Comparison of ENCODE assay signal across 1 cellular context in the genomic region with DNA sequence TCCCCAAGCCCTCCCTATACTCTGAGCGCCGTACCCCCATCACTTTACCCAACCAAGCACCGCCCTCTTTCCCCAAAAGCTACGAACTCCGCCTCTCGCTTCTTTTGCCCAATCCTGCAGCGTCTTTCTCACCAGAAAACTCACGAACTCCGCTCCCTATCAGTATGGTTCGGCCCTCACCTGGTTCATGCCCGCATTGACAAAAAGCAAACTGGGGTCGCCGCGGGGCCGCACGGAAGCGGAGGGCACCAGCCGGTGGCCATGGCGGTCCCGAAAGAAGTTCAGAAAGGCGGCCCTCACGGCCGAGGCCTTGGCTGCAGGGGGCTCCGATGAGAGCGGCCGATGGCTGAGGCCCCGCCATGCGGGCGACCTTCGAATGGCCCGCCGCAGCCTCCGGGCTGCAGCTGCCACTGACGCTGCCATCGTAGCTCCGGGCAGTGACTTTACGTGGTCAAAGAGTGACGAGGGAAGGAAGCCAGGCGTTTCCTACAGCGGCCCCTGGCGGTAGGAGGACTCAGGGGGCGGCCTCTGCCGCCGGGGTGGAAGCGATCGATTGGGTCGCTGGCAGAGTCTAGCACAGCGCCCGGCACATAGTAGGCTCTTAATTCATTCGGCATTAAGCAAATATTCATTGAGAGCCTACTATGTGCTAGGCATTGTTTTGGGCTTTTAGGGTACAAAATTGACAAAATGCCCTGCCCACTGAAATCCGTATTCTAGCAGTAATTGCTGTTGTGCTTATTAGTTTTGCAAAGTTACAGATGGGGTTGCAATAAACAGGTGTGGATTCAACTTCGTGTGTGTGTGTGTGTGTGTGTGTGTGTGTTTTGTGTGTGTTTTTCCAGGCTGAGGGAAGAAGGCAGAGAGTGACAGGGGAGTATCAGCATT.
A peak's percentile ranks its signal among the peaks of the same experiment; 100 is the strongest.
TF ChIP-seq lines count a peak whose summit lies in the region.

Gene AARS2, minus strand, starts transcription at position 447 of the 888 bp plus-strand sequence. Its CDS starts 24 bp downstream, at position 423.

TF ChIP-seq in HepG2, 621 proteins besides CTCF, POLR2A, EP300 and RAD21 (continued from another document and continues in another):
- peak; percentile 64; the same call in 1 of the 2 replicates for TF ChIP-seq ZNF281 (CRISPR knock-in tag; IDR thresholded peaks at IDR 0.05; ENCODE audit: borderline replicate concordance)
- TF ChIP-seq ZNF530 (CRISPR knock-in tag; IDR thresholded peaks at IDR 0.05; ENCODE audit: low read depth), result no peak
- TF ChIP-seq FOXK2 (IDR thresholded peaks at IDR 0.05), result no peak
- peak; percentile 85 for TF ChIP-seq ZNF768 (CRISPR knock-in tag; IDR thresholded peaks at IDR 0.05)
- TF ChIP-seq, protein P1, sequence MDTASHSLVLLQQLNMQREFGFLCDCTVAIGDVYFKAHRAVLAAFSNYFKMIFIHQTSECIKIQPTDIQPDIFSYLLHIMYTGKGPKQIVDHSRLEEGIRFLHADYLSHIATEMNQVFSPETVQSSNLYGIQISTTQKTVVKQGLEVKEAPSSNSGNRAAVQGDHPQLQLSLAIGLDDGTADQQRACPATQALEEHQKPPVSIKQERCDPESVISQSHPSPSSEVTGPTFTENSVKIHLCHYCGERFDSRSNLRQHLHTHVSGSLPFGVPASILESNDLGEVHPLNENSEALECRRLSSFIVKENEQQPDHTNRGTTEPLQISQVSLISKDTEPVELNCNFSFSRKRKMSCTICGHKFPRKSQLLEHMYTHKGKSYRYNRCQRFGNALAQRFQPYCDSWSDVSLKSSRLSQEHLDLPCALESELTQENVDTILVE (CRISPR knock-in tag; IDR thresholded peaks at IDR 0.05), result peak; percentile 96
- TF ChIP-seq, protein P2, sequence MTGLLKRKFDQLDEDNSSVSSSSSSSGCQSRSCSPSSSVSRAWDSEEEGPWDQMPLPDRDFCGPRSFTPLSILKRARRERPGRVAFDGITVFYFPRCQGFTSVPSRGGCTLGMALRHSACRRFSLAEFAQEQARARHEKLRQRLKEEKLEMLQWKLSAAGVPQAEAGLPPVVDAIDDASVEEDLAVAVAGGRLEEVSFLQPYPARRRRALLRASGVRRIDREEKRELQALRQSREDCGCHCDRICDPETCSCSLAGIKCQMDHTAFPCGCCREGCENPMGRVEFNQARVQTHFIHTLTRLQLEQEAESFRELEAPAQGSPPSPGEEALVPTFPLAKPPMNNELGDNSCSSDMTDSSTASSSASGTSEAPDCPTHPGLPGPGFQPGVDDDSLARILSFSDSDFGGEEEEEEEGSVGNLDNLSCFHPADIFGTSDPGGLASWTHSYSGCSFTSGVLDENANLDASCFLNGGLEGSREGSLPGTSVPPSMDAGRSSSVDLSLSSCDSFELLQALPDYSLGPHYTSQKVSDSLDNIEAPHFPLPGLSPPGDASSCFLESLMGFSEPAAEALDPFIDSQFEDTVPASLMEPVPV (CRISPR knock-in tag; IDR thresholded peaks at IDR 0.05), result peak; percentile 96
- TF ChIP-seq ZNF570 (CRISPR knock-in tag; IDR thresholded peaks at IDR 0.05; ENCODE audit: borderline replicate concordance), result 0 out of 2 replicates have a peak, but pooled peaks have one; percentile 40
- TF ChIP-seq ZNF441 (CRISPR knock-in tag; IDR thresholded peaks at IDR 0.05; ENCODE audit: borderline replicate concordance), result peak; percentile 77
- 0 out of 2 replicates have a peak, but pooled peaks have one; percentile 38 for TF ChIP-seq ZXDC (CRISPR knock-in tag; IDR thresholded peaks at IDR 0.05)
- TF ChIP-seq REXO4 (CRISPR knock-in tag; IDR thresholded peaks at IDR 0.05; ENCODE audit: borderline replicate concordance), result peak; percentile 82; the same call in 1 of the 2 replicates
- TF ChIP-seq ELF3 (CRISPR knock-in tag; IDR thresholded peaks at IDR 0.05), result peak; percentile 90
- TF ChIP-seq MXI1 (IDR thresholded peaks at IDR 0.05; ENCODE audit: borderline replicate concordance, low read depth, low read length), result peak; percentile 91; the same call in 2 of the 3 replicates
- TF ChIP-seq KLF16 (CRISPR knock-in tag; IDR thresholded peaks at IDR 0.05), result peak in 1 of 2 experiments; percentile 99; a peak in 2 of 4 replicates
- TF ChIP-seq KDM2A (CRISPR knock-in tag; IDR thresholded peaks at IDR 0.05; ENCODE audit: borderline replicate concordance, low read depth), result peak; percentile 99
- TF ChIP-seq KLF13 (CRISPR knock-in tag; IDR thresholded peaks at IDR 0.05), result peak; percentile 87; the same call in 1 of the 2 replicates
- no peak for TF ChIP-seq FLYWCH1 (CRISPR knock-in tag; IDR thresholded peaks at IDR 0.05)
- TF ChIP-seq, protein P3, sequence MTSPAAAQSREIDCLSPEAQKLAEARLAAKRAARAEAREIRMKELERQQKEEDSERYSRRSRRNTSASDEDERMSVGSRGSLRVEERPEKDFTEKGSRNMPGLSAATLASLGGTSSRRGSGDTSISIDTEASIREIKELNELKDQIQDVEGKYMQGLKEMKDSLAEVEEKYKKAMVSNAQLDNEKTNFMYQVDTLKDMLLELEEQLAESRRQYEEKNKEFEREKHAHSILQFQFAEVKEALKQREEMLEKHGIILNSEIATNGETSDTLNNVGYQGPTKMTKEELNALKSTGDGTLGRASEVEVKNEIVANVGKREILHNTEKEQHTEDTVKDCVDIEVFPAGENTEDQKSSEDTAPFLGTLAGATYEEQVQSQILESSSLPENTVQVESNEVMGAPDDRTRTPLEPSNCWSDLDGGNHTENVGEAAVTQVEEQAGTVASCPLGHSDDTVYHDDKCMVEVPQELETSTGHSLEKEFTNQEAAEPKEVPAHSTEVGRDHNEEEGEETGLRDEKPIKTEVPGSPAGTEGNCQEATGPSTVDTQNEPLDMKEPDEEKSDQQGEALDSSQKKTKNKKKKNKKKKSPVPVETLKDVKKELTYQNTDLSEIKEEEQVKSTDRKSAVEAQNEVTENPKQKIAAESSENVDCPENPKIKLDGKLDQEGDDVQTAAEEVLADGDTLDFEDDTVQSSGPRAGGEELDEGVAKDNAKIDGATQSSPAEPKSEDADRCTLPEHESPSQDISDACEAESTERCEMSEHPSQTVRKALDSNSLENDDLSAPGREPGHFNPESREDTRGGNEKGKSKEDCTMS (CRISPR knock-in tag; conservative IDR thresholded peaks at IDR 0.05), result 0 out of 2 replicates have a peak, but pooled peaks have one; percentile 41
- TF ChIP-seq GATA4 (IDR thresholded peaks at IDR 0.05; ENCODE audit: borderline replicate concordance, low read depth), result peak; percentile 68; the same call in 1 of the 2 replicates
- peak; percentile 99 for TF ChIP-seq POLR2G (IDR thresholded peaks at IDR 0.05; ENCODE audit: low read depth, low read length)
- TF ChIP-seq HHEX (CRISPR knock-in tag; IDR thresholded peaks at IDR 0.05), result no peak
- peak; percentile 96 for TF ChIP-seq POLR2AphosphoS5 (IDR thresholded peaks at IDR 0.05; ENCODE audit: low read depth, low read length)
- TF ChIP-seq, protein P4, sequence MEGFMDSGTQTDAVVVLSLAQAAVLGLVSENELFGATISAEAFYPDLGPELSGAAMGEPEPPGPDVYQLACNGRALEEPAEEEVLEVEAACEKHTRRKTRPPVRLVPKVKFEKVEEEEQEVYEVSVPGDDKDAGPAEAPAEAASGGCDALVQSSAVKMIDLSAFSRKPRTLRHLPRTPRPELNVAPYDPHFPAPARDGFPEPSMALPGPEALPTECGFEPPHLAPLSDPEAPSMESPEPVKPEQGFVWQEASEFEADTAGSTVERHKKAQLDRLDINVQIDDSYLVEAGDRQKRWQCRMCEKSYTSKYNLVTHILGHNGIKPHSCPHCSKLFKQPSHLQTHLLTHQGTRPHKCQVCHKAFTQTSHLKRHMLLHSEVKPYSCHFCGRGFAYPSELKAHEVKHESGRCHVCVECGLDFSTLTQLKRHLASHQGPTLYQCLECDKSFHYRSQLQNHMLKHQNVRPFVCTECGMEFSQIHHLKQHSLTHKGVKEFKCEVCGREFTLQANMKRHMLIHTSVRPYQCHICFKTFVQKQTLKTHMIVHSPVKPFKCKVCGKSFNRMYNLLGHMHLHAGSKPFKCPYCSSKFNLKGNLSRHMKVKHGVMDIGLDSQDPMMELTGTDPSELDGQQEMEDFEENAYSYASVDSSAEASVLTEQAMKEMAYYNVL (CRISPR knock-in tag; IDR thresholded peaks at IDR 0.05; ENCODE audit: borderline replicate concordance), result peak; percentile 73; the same call in 1 of the 2 replicates
- TF ChIP-seq GABPA (IDR thresholded peaks at IDR 0.05; ENCODE audit: low read depth, low read length), result peak; percentile 48
- TF ChIP-seq GABPA (CRISPR knock-in tag; IDR thresholded peaks at IDR 0.05; ENCODE audit: low read depth), result peak; percentile 86
- peak; percentile 99 for TF ChIP-seq KDM3A (CRISPR knock-in tag; IDR thresholded peaks at IDR 0.05; ENCODE audit: low read depth)
- no peak for TF ChIP-seq FOXP1 (IDR thresholded peaks at IDR 0.05)
- peak; percentile 45; the same call in 1 of the 2 replicates for TF ChIP-seq FOXP1 (CRISPR knock-in tag; IDR thresholded peaks at IDR 0.05)
- peak; percentile 95 for TF ChIP-seq PHF5A (CRISPR knock-in tag; IDR thresholded peaks at IDR 0.05; ENCODE audit: low read depth, unreplicated experiment)
- peak; percentile 98 for TF ChIP-seq KDM5A (IDR thresholded peaks at IDR 0.05; ENCODE audit: borderline replicate concordance, low read length)
- TF ChIP-seq TMF1 (CRISPR knock-in tag; IDR thresholded peaks at IDR 0.05; ENCODE audit: low read depth), result peak; percentile 92
- no peak for TF ChIP-seq ZNF737 (CRISPR knock-in tag; IDR thresholded peaks at IDR 0.05; ENCODE audit: borderline replicate concordance)
- TF ChIP-seq NKX3-1 (CRISPR knock-in tag; IDR thresholded peaks at IDR 0.05), result peak; percentile 99
- TF ChIP-seq ARID4A (CRISPR knock-in tag; IDR thresholded peaks at IDR 0.05; ENCODE audit: borderline replicate concordance), result peak; percentile 99
- TF ChIP-seq ZNF276 (CRISPR knock-in tag; IDR thresholded peaks at IDR 0.05; ENCODE audit: low read depth), result peak; percentile 89
